1 cellular context compared by ENCODE assay signal in the genomic region with DNA sequence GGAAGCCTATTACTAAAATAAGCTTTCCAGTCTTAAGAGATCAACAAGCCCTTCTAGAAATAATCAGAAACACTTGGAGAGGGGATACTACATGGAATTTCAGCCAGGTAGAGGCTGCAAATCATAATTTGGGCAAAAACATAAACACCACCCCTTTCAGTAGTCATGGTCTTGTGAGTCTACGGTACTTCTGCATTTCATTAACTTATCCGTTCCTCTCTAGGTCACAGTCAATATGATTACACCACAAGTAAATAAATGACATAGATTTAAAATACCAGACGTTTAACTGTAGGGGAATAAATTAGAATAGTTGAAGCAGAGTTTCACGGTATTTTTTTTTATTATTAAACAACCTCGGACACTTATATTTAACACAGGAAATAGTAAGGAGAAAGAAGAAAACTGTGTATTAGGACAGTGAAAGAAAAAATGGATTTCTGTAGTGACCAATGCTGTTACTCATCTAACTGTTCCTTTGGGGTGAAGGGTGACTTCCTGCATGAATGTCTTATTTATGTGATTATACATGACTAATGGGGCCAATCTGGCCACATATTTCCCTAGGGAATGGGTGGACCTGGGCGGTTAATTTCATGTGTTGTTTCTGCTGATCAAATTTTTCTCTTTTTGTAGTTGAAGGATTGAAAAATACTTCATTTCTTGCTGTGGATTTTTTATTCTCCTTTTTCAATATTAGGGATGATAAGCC.
TF ChIP-seq lines count a peak whose summit lies in the region.

No MANE protein-coding gene starts in this region.

TF ChIP-seq in IMR-90, 13 proteins besides CTCF, POLR2A, EP300 and RAD21:
- TF ChIP-seq FOS (IDR thresholded peaks at IDR 0.05; ENCODE audit: low read depth, low read length) (peak; percentile 89), CEBPB (IDR thresholded peaks at IDR 0.05; ENCODE audit: low read depth, low read length) (no peak), BHLHE40 (IDR thresholded peaks at IDR 0.05; ENCODE audit: low read depth, low read length) (peak; percentile 66)
- TF ChIP-seq, protein P1, sequence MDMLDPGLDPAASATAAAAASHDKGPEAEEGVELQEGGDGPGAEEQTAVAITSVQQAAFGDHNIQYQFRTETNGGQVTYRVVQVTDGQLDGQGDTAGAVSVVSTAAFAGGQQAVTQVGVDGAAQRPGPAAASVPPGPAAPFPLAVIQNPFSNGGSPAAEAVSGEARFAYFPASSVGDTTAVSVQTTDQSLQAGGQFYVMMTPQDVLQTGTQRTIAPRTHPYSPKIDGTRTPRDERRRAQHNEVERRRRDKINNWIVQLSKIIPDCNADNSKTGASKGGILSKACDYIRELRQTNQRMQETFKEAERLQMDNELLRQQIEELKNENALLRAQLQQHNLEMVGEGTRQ (IDR thresholded peaks at IDR 0.05; ENCODE audit: low read depth, low read length) = no peak
TF ChIP-seq in IMR-90: peak in this region for 2.
